ENCODE assay signal across 30 cellular contexts in genomic region chr1:13943055-13943454, GRCh38.
"Had no signal": no experiment of that assay in that cellular context is flagged by ENCODE, and none has a peak within 500 bp of the region (broad histone marks: within the 10 kb centered on the region; RNA-seq: fewer than 3 reads in every experiment).

No MANE protein-coding gene starts in this region.

- H3K4me3 Mint-ChIP-seq: dendritic cell treated with granulocyte-macrophage colony-stimulating factor and Interleukin-4, amounts not matched to agents 40 ng/mL and 50 ng/mL, for 4 days; effector memory CD8-positive, alpha-beta T cell; endodermal cell; immature natural killer cell; mesothelial cell of epicardium; naive B cell; naive thymus-derived CD8-positive, alpha-beta T cell had no signal

- H2AFZ ChIP-seq: hepatocyte had no signal

- H3K36me3 ChIP-seq: colonic mucosa, esophagus squamous epithelium, gastrocnemius medialis, heart left ventricle, lower lobe of right lung had no signal

- H3K27ac Mint-ChIP-seq: dendritic cell treated with granulocyte-macrophage colony-stimulating factor and Interleukin-4, amounts not matched to agents 40 ng/mL and 50 ng/mL, for 4 days; effector memory CD8-positive, alpha-beta T cell; endodermal cell; immature natural killer cell; mesothelial cell of epicardium; naive thymus-derived CD8-positive, alpha-beta T cell had no signal

- DNase-seq: colonic mucosa; cortex of kidney; effector CD8-positive, alpha-beta T cell; effector memory CD8-positive, alpha-beta T cell; endodermal cell; erythroblast; esophagus squamous epithelium; foreskin fibroblast; foreskin melanocyte; gastrocnemius medialis; heart left ventricle; hypothalamus; immature natural killer cell; islet precursor cell; kidney; kidney glomerular epithelial cell; left colon; left ventricle myocardium superior; lower lobe of right lung; mesenchymal stem cell; mucosa of descending colon; naive B cell; naive thymus-derived CD8-positive, alpha-beta T cell had no signal

- ATAC-seq: effector memory CD8-positive, alpha-beta T cell; esophagus mucosa; gastrocnemius medialis; heart left ventricle; left colon; left lobe of liver; left ventricle myocardium superior; lower lobe of right lung; mucosa of descending colon; naive thymus-derived CD8-positive, alpha-beta T cell had no signal

- H3K36me3 Mint-ChIP-seq: mesothelial cell of epicardium had no signal

- H3K4me2 ChIP-seq: hepatocyte had no signal

- H3K4me1 Mint-ChIP-seq: endodermal cell; immature natural killer cell; mesothelial cell of epicardium; naive B cell; naive thymus-derived CD8-positive, alpha-beta T cell had no signal

- H3K27ac ChIP-seq: colonic mucosa, epithelial cell of prostate, esophagus squamous epithelium, gastrocnemius medialis, heart left ventricle, hepatocyte, lower lobe of right lung had no signal

- H3K9me3 ChIP-seq: colonic mucosa, esophagus squamous epithelium, gastrocnemius medialis had no signal

- FAIRE-seq: endometrium, kidney had no signal

- H3K4me3 ChIP-seq: colonic mucosa, esophagus squamous epithelium, gastrocnemius medialis, heart left ventricle, hepatocyte, lower lobe of right lung, mucosa of descending colon had no signal

- H3K4me1 ChIP-seq: colonic mucosa, esophagus squamous epithelium, gastrocnemius medialis, heart left ventricle, lower lobe of right lung had no signal

- H3K79me2 ChIP-seq: hepatocyte had no signal

- H3K27me3 ChIP-seq: colonic mucosa, esophagus squamous epithelium, gastrocnemius medialis, hepatocyte had no signal
